In the genomic region with DNA sequence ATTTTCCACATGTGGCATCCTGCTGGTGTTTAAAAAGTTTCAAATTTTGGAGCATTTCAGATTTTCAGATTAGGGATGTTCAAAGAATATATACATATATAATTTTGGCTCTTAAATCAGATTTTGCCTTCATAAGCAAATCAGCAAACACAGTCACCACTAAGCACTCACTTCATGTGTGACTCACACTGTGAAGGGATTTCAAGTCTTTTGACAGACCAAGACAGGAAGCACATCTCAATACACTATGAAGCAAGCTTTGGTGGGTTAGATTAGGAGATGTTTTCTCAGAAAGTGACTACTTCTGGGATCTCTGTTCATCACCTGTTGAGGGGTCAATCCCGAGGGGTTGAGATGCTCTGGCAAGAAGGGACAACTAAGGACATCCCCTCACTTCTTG, we compare ENCODE assay signal across 13 cellular contexts.
DNase-seq lines count a peak whose midpoint lies in the region; ATAC-seq and TF ChIP-seq lines count a peak whose summit lies in the region.
"Had no signal": no experiment of that assay in that cellular context is flagged by ENCODE, and none has a peak within 500 bp of the region (broad histone marks: within the 10 kb centered on the region; RNA-seq: fewer than 3 reads in every experiment).

No MANE protein-coding gene starts in this region.

- H3K4me3 ChIP-seq in NB4 (ENCODE audit: low read depth, low read length): no peak overlapping the region
- H3K4me3 ChIP-seq: suprapubic skin had no signal

- intact Hi-C loops in Right ventricle myocardium superior (cut with DNase I): no loop called here

- TF ChIP-seq CTCF in NB4 (IDR thresholded peaks at IDR 0.05; ENCODE audit: low read depth, low read length) (no peak), omental fat pad (IDR thresholded peaks at IDR 0.05) (no peak)

- TF ChIP-seq POLR2A in NB4 (IDR thresholded peaks at IDR 0.05; ENCODE audit: extremely low read depth, insufficient read length) (no peak), GM18505 (IDR thresholded peaks at IDR 0.05; ENCODE audit: borderline replicate concordance, extremely low read depth, insufficient read depth, insufficient read length) (no peak)

- DNase-seq in EL (peak; percentile 73), NB4 (ENCODE audit: low read depth) (peak; percentile 14), dedifferentiated amniotic fluid mesenchymal stem cell (ENCODE audit: extremely low spot score) (peak; percentile 41), omental fat pad (ENCODE audit: low spot score) (no peak), Right ventricle myocardium superior (no peak), COLO668 (lab: John Stamatoyannopoulos, UW; ENCODE audit: unreplicated experiment) (no peak)
- DNase-seq in stimulated activated CD4-positive, alpha-beta T cell treated with anti-CD3 and anti-CD28 coated beads, Interleukin-4, amount 100 ng/mL, for 24 hours: no peak
- DNase-seq: activated T-cell treated with anti-CD3 and anti-CD28 coated beads, Interleukin-2, amount 50 U/mL, for 48 hours; immature natural killer cell; NCI-H1436 treated with DMSO at 0.1 percent for 48 hours; NCI-H69 had no signal

- peak; percentile 31 for ATAC-seq in omental fat pad (ENCODE audit: low FRiP score)
- ATAC-seq in Right ventricle myocardium superior (ENCODE audit: poor library complexity): no peak
- no peak for ATAC-seq in GM18505 (IDR thresholded peaks at IDR 0.05; ENCODE audit: unreplicated experiment)

Comparison
In these comparisons a context has a peak if more than half of its experiments do, and no peak if none do; other contexts are left out.
1. DNase-seq: peak in EL (single experiment), NB4 (single experiment) and dedifferentiated amniotic fluid mesenchymal stem cell (single experiment); none in omental fat pad (single experiment), Right ventricle myocardium superior (single experiment), stimulated activated CD4-positive, alpha-beta T cell treated with anti-CD3 and anti-CD28 coated beads, Interleukin-4, amount 100 ng/mL, for 24 hours (single experiment) and COLO668 (single experiment).